Comparison of ENCODE assay signal across 8 cellular contexts in genomic region chr3:39147374-39147709, GRCh38. TPM values are rescaled to one million over a fixed set of nuclear protein-coding genes. Genes with fewer than 3 reads are reported as not detected.
DNase-seq lines count a peak whose midpoint lies in the region; ATAC-seq and TF ChIP-seq lines count a peak whose summit lies in the region.

No MANE protein-coding gene starts in this region.

- no peak for DNase-seq in CD8-positive, alpha-beta memory T cell
- no peak for DNase-seq in body of pancreas
- no peak for DNase-seq in NCI-H69 (lab: John Stamatoyannopoulos, UW)
- DNase-seq in NCI-H1417 (lab: John Stamatoyannopoulos, UW): no peak
- DNase-seq in posterior vena cava (ENCODE audit: low spot score): no peak
- no peak for DNase-seq in DMS153 (lab: John Stamatoyannopoulos, UW)

- TF ChIP-seq CTCF in body of pancreas (IDR thresholded peaks at IDR 0.05): no peak
- no peak for TF ChIP-seq CTCF in nephron (IDR thresholded peaks at IDR 0.05; ENCODE audit: unreplicated experiment in 3 of 3)

- peaks cover 0 to 14% of the 10 kb centered on the region in 2 donors for H3K27me3 Mint-ChIP-seq in CD8-positive, alpha-beta memory T cell
- H3K27me3 Mint-ChIP-seq in nephron (ENCODE audit: low read depth): peaks cover 4% of the 10 kb centered on the region

- TF ChIP-seq POLR2A in body of pancreas (IDR thresholded peaks at IDR 0.05): no peak

- peak overlapping the region; percentile 60 for H3K27ac ChIP-seq in CD8-positive, alpha-beta memory T cell (ENCODE audit: low read depth, low read length)
- H3K27ac ChIP-seq in body of pancreas: peak overlapping the region; percentile 33 to 100 (median 100)

- peak overlapping the region; percentile 88 to 100 (median 99) for H3K27ac Mint-ChIP-seq in CD8-positive, alpha-beta memory T cell
- peak overlapping the region; percentile 96 to 98 (median 96) for H3K27ac Mint-ChIP-seq in nephron

- CTCF ChIA-PET in CD8-positive, alpha-beta memory T cell (lab: Charles Lee): interaction anchor here (1.1 to 1.5 kb wide), 3 partner anchors 41 to 145 kb away, joined by 3 read pairs; no protein-coding TSS in a partner anchor

- H3K4me1 ChIP-seq in CD8-positive, alpha-beta memory T cell (ENCODE audit: insufficient read depth, low read length): peaks cover 61% of the 10 kb centered on the region
- peaks cover 90% of the 10 kb centered on the region for H3K4me1 ChIP-seq in body of pancreas

- 8 to 23% methylated on average over 3 to 5 of the region's 5 CpGs for WGBS in body of pancreas, 2 donors

- H3K9me3 ChIP-seq in CD8-positive, alpha-beta memory T cell (ENCODE audit: low read length): no peaks in the 10 kb centered on the region
- no peaks in the 10 kb centered on the region for H3K9me3 ChIP-seq in body of pancreas

- H3K9me3 Mint-ChIP-seq in CD8-positive, alpha-beta memory T cell: peaks cover 0 to 3% (median 0%) of the 10 kb centered on the region in 5 donors
- no peaks in the 10 kb centered on the region for H3K9me3 Mint-ChIP-seq in nephron

- H3K4me3 Mint-ChIP-seq in CD8-positive, alpha-beta memory T cell: peak overlapping the region; percentile 75 to 99 (median 86)
- peak overlapping the region; percentile 54 to 100 (median 95) for H3K4me3 Mint-ChIP-seq in nephron

- H3K27me3 ChIP-seq in CD8-positive, alpha-beta memory T cell (ENCODE audit: insufficient read depth, low read length, poor library complexity, severe bottlenecking): no peaks in the 10 kb centered on the region
- no peaks in the 10 kb centered on the region for H3K27me3 ChIP-seq in body of pancreas

- H3K36me3 ChIP-seq in CD8-positive, alpha-beta memory T cell (ENCODE audit: insufficient read depth, low read length): peaks cover 29% of the 10 kb centered on the region
- peaks cover 20 to 21% of the 10 kb centered on the region in 2 donors for H3K36me3 ChIP-seq in body of pancreas (replicated peaks in 1 of 2; ENCODE audit: insufficient read depth in 1 of 2, low read depth in 2 of 2)

- peak overlapping the region; percentile 61 for H3K4me3 ChIP-seq in CD8-positive, alpha-beta memory T cell (ENCODE audit: low read length)
- H3K4me3 ChIP-seq in body of pancreas: no peak overlapping the region

- H3K36me3 Mint-ChIP-seq in CD8-positive, alpha-beta memory T cell: peaks cover 9 to 81% (median 13%) of the 10 kb centered on the region in 3 donors
- H3K36me3 Mint-ChIP-seq in nephron (ENCODE audit: low read depth): peaks cover 35% of the 10 kb centered on the region

- intact Hi-C loops in body of pancreas (cut with DNase I) (loop anchor here (5.0 kb wide), 1 partner anchor 40 kb away; no protein-coding TSS in a partner anchor), posterior vena cava (cut with DNase I) (no loop called here)

- H3K4me1 Mint-ChIP-seq in CD8-positive, alpha-beta memory T cell: peaks cover 69 to 76% (median 74%) of the 10 kb centered on the region in 3 donors
- H3K4me1 Mint-ChIP-seq in nephron: peaks cover 79% of the 10 kb centered on the region

- peak; percentile 5 for ATAC-seq in HG02870 (IDR thresholded peaks at IDR 0.05; ENCODE audit: unreplicated experiment)
- no peak for ATAC-seq in body of pancreas

- POLR2A ChIA-PET in CD8-positive, alpha-beta memory T cell (lab: Charles Lee): no interaction called here

RNA-seq across cellular contexts. Expression of gene CSRNP1, which starts 6.0 kb away (rescaled TPM):
- total RNA-seq in CD8-positive, alpha-beta memory T cell: 10 to 100 TPM; 31.7 to 33.8 TPM
- polyA plus RNA-seq in CD8-positive, alpha-beta memory T cell: 30.7 TPM
- total RNA-seq in body of pancreas (10 to 100 TPM; 18.4 to 39.6 TPM), posterior vena cava (10 to 100 TPM; 23.5 to 61.4 TPM)

RNA-seq across cellular contexts. Expression of gene TTC21A, which starts 39.9 kb away (rescaled TPM):
- 1 to 10 TPM in 1 of 2 experiments, under 1 TPM in 1; 0.80 to 1.1 TPM for total RNA-seq in CD8-positive, alpha-beta memory T cell
- polyA plus RNA-seq in CD8-positive, alpha-beta memory T cell: 0.67 TPM
- total RNA-seq in body of pancreas: 10 to 100 TPM in 1 of 2 donors, 1 to 10 TPM in 1; 6.7 to 46.5 TPM
- total RNA-seq in posterior vena cava: 1 to 10 TPM; 3.0 to 5.4 TPM

RNA-seq across cellular contexts. Expression of gene GORASP1, which starts 39.9 kb away (rescaled TPM):
- 10 to 100 TPM; 21.6 to 22.8 TPM for total RNA-seq in CD8-positive, alpha-beta memory T cell
- polyA plus RNA-seq in CD8-positive, alpha-beta memory T cell: 16.9 TPM
- 10 to 100 TPM; 38.4 to 53.1 TPM for total RNA-seq in body of pancreas
- 10 to 100 TPM; 50.8 to 61.8 TPM for total RNA-seq in posterior vena cava

RNA-seq across cellular contexts. Expression of gene XIRP1, which starts 45.1 kb away (rescaled TPM):
- total RNA-seq in CD8-positive, alpha-beta memory T cell: 1 to 10 TPM; 4.1 to 5.3 TPM
- polyA plus RNA-seq in CD8-positive, alpha-beta memory T cell: not detected
- total RNA-seq in body of pancreas (not detected), posterior vena cava (1 to 10 TPM in 1 of 2 donors, under 1 TPM in 1; 0.23 to 7.1 TPM)
